21 cellular contexts compared by ENCODE assay signal in the genomic region with DNA sequence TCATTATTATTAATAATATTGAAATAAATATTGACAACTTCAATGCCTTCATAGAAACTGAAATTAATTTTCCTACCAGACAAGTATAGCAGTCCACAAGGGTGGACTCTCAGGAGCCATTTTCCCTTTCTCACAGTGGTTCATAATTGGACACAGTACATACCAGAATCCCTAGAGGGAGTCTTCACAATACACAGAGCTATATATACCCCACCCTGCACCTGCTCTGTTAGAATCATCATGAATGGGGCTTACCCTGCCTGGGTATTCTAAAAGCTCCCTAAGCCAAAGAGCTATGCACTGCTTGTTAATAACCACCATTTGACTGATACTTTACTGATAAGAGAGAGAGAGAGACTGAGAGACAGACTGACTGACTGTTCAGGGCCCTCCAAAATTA.
A peak's percentile ranks its signal among the peaks of the same experiment; 100 is the strongest.
DNase-seq lines count a peak whose midpoint lies in the region; ATAC-seq, FAIRE-seq and TF ChIP-seq lines count a peak whose summit lies in the region.
"Had no signal": no experiment of that assay in that cellular context is flagged by ENCODE, and none has a peak within 500 bp of the region (broad histone marks: within the 10 kb centered on the region; RNA-seq: fewer than 3 reads in every experiment).

No MANE protein-coding gene starts in this region.

- H3K9me3 ChIP-seq in GM12878 (replicated peaks; ENCODE audit: control insufficient read depth, insufficient read depth, low read length): no peaks in the 10 kb centered on the region
- H3K9me3 ChIP-seq: heart left ventricle, upper lobe of left lung had no signal

- RAD21 ChIA-PET in GM12878 (lab: Charles Lee; ENCODE audit: unreplicated experiment): interaction anchor here (0.6 to 3.1 kb wide), 14 partner anchors 9 to 819 kb away, joined by 3 to 30 read pairs (median 6); no protein-coding TSS in a partner anchor

- intact Hi-C loops in GM12878 (cut with micrococcal nuclease; ENCODE audit: unreplicated experiment): no loop called here

- TF ChIP-seq POLR2A in GM12878 (IDR thresholded peaks at IDR 0.05; ENCODE audit: low read depth, low read length): no peak

- H2AFZ ChIP-seq in GM12878 (ENCODE audit: control insufficient read depth, low read depth, low read length): no peak overlapping the region

- TF ChIP-seq EP300 in GM12878 (IDR thresholded peaks at IDR 0.05; ENCODE audit: borderline replicate concordance in 1 of 2, control insufficient read depth in 1 of 2, low read depth in 2 of 2, low read length in 2 of 2): no peak

- H3K4me2 ChIP-seq in GM12878 (ENCODE audit: control insufficient read depth, insufficient read depth): no peak overlapping the region

- no peak overlapping the region for H3K27ac ChIP-seq in GM12878 (ENCODE audit: control insufficient read depth, insufficient read depth)
- H3K27ac ChIP-seq: 22Rv1, cardiac muscle cell, heart left ventricle, RWPE1, upper lobe of left lung had no signal

- SMC1A ChIA-PET in GM12878 (lab: Charles Lee; ENCODE audit: uncharacterized antibody, unreplicated experiment): interaction anchor here (1.0 to 4.3 kb wide), 18 partner anchors 9 to 344 kb away, joined by 3 to 58 read pairs (median 7); no protein-coding TSS in a partner anchor

- in situ Hi-C loops in GM12878 (cut with MboI): no loop called here

- peak; percentile 12 for DNase-seq in DMS 273 (lab: John Stamatoyannopoulos, UW; ENCODE audit: unreplicated experiment)
- DNase-seq in DMS 273 treated with DMSO at 0.1 percent for 48 hours (lab: John Stamatoyannopoulos, UW): no peak
- DNase-seq in GM12878 (ENCODE audit: low read depth, low spot score): no peak
- no peak for DNase-seq in pons (ENCODE audit: low spot score)
- no peak for DNase-seq in NCI-H2029 treated with DMSO at 0.1 percent for 48 hours (lab: John Stamatoyannopoulos, UW)
- DNase-seq: activated CD8-positive, alpha-beta memory T cell treated with anti-CD3 and anti-CD28 coated beads for 24 hours; C1 segment of cervical spinal cord; heart left ventricle; NCI-H187 treated with DMSO at 0.1 percent for 48 hours; NCI-H774; nephron progenitor cell; stimulated activated naive CD4-positive, alpha-beta T cell treated with Interleukin-2 at 50 U/mL for 16 hours; upper lobe of left lung had no signal

- no peaks in the 10 kb centered on the region for H3K79me2 ChIP-seq in GM12878 (ENCODE audit: control insufficient read depth, insufficient read depth, low read length)

- H3K4me3 ChIP-seq in GM12878: no peak overlapping the region
- H3K4me3 ChIP-seq: cardiac muscle cell, heart left ventricle, upper lobe of left lung had no signal

- H4K20me1 ChIP-seq in GM12878 (ENCODE audit: control insufficient read depth, insufficient read depth): no peaks in the 10 kb centered on the region

- H3K9ac ChIP-seq in GM12878 (ENCODE audit: control insufficient read depth, insufficient read depth, low read length): no peak overlapping the region

- POLR2A ChIA-PET in GM12878 (lab: Charles Lee): interaction anchor here (1.0 to 1.4 kb wide), 8 partner anchors 15 to 207 kb away, joined by 3 to 8 read pairs (median 3); no protein-coding TSS in a partner anchor

- no peaks in the 10 kb centered on the region for H3K4me1 ChIP-seq in GM12878 (ENCODE audit: control insufficient read depth, insufficient read depth, low read length)
- H3K4me1 ChIP-seq: upper lobe of left lung had no signal

- H3K36me3 ChIP-seq in GM12878 (ENCODE audit: control insufficient read depth in 2 of 2, insufficient read depth in 2 of 2, low read length in 1 of 2): no peaks in the 10 kb centered on the region
- H3K36me3 ChIP-seq: cardiac muscle cell had no signal

- no peaks in the 10 kb centered on the region for H3K27me3 ChIP-seq in GM12878 (replicated peaks in 1 of 2; ENCODE audit: control insufficient read depth in 2 of 2, insufficient read depth in 2 of 2, low read length in 1 of 2)
- H3K27me3 ChIP-seq: cardiac muscle cell, heart left ventricle, upper lobe of left lung had no signal

- no TSS peak for BruUV-seq in GM12878 (replicated peaks; lab: Mats Ljungman, UMichigan)

- CTCF ChIA-PET in GM12878 (lab: Yijun Ruan, JAX): interaction anchor here (0.6 to 4.9 kb wide), 21 partner anchors 9 to 717 kb away, joined by 3 to 41 read pairs (median 5); no protein-coding TSS in a partner anchor

- TF ChIP-seq RAD21 in GM12878 (IDR thresholded peaks at IDR 0.05; ENCODE audit: insufficient read depth, low read depth, low read length): no peak

- FAIRE-seq in GM12878 (lab: Jason Lieb, UNC): no peak
- FAIRE-seq: islet of Langerhans had no signal

- peak; percentile 59 for ATAC-seq in GM19468 (IDR thresholded peaks at IDR 0.05; ENCODE audit: extremely low read depth, unreplicated experiment)
- ATAC-seq in HG03442 (IDR thresholded peaks at IDR 0.05; ENCODE audit: unreplicated experiment): peak; percentile 62
- ATAC-seq in GM12878: peak; percentile 89
- no peak for ATAC-seq in HG03139 (IDR thresholded peaks at IDR 0.05; ENCODE audit: unreplicated experiment)
- ATAC-seq: esophagus mucosa had no signal

- no peak for TF ChIP-seq CTCF in GM12878 (IDR thresholded peaks at IDR 0.05 in 2 of 3, conservative IDR thresholded peaks at IDR 0.05 in 1 of 3; ENCODE audit: control insufficient read depth in 2 of 3, extremely low read depth in 1 of 3, insufficient read depth in 1 of 3, low read depth in 3 of 3, low read length in 3 of 3)

TF ChIP-seq in GM12878, 131 proteins besides CTCF, POLR2A, EP300 and RAD21:
- TF ChIP-seq MEF2B (IDR thresholded peaks at IDR 0.05; ENCODE audit: partially characterized antibody, poor library complexity, severe bottlenecking) (peak; percentile 82), BHLHE40 (IDR thresholded peaks at IDR 0.05; ENCODE audit: borderline replicate concordance in 1 of 2, low read depth in 2 of 2, low read length in 1 of 2) (peak in 1 of 2 experiments; percentile 27; a peak in 1 of 4 replicates), SIX5 (IDR thresholded peaks at IDR 0.05; ENCODE audit: low read depth, low read length, severe bottlenecking) (no peak)
